In the genomic region with DNA sequence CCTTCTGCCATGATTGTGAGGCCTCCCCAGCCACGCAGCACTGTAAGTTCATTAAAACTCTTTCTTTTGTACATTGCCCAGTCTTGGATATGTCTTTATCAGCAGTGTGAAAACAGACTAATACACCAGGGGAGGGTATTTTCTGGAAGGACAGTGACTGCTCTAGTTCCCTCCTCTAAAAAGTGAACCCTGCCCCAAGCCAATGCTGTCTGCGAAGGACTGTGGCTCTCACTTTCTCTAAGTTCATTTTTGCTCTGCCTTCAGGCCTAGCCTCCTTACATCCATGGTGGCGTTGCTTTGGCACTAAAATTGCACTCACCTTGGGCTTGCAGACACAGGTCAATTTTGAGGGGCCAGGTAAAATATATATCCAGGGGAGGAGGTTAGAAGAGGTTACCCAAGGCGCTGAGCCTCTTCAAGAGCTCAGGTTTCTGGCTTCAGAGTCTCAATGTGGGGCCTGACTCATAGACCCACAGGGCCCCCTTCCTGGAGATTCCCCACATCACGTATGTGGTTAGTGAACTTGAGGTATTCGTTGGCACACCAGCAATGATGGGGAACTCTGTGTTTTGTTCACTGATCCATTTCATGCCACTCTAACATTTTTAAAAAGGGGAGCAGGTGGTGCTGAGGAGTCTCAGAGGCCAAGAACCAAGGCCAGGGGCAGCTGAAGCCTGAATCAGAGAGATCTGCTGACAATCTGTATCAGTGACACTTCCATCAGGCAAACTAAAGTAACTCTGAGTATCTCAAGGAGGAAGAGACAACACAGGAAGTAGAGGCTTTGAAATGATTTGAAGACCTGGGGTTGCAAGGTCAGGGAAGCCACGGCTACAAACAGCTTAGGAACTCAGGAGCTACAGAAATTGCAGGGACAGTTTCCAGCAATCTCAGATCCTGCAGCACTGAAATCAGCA, we compare ENCODE assay signal across 10 cellular contexts.
A peak's percentile ranks its signal among the peaks of the same experiment; 100 is the strongest.
DNase-seq lines count a peak whose midpoint lies in the region; ATAC-seq and TF ChIP-seq lines count a peak whose summit lies in the region.
"Had no signal": no experiment of that assay in that cellular context is flagged by ENCODE, and none has a peak within 500 bp of the region (broad histone marks: within the 10 kb centered on the region; RNA-seq: fewer than 3 reads in every experiment).

No MANE protein-coding gene starts in this region.

- H3K36me3 ChIP-seq in GM06990 (ENCODE audit: control insufficient read depth, insufficient read depth, low read length) (no peaks in the 10 kb centered on the region), esophagus squamous epithelium (no peaks in the 10 kb centered on the region)
- H3K36me3 ChIP-seq: thoracic aorta had no signal

- H3K27me3 ChIP-seq in GM06990 (replicated peaks; ENCODE audit: control insufficient read depth, insufficient read depth, low read length): no peaks in the 10 kb centered on the region
- peaks cover 0 to 38% (median 0%) of the 10 kb centered on the region in 4 donors for H3K27me3 ChIP-seq in esophagus squamous epithelium

- H3K27ac ChIP-seq in esophagus squamous epithelium: no peak overlapping the region
- H3K27ac ChIP-seq: thoracic aorta had no signal

- intact Hi-C loops in esophagus squamous epithelium (cut with DNase I): no loop called here

- TF ChIP-seq CTCF in GM06990 (IDR thresholded peaks at IDR 0.05; ENCODE audit: insufficient read depth, low read length, poor library complexity, severe bottlenecking): no peak
- TF ChIP-seq CTCF in esophagus squamous epithelium (IDR thresholded peaks at IDR 0.05): no peak

- H3K4me3 ChIP-seq in GM06990 (replicated peaks; ENCODE audit: low read depth, low read length) (no peak overlapping the region), esophagus squamous epithelium (no peak overlapping the region)
- H3K4me3 ChIP-seq: lung, thoracic aorta had no signal

- ATAC-seq in HG03469 (IDR thresholded peaks at IDR 0.05; ENCODE audit: unreplicated experiment): peak; percentile 80
- ATAC-seq in GM21528 (IDR thresholded peaks at IDR 0.05; ENCODE audit: low FRiP score, unreplicated experiment): no peak

- 58 to 60% methylated on average over 6 of the region's 7 CpGs for WGBS in esophagus squamous epithelium, 2 donors

- DNase-seq in GM06990 (ENCODE audit: extremely low read depth, insufficient read length) (peak; percentile 10), activated T-cell treated with anti-CD3 and anti-CD28 coated beads for 24 hours (ENCODE audit: low read depth) (peak; percentile 55), esophagus squamous epithelium (lab: John Stamatoyannopoulos, UW) (no peak), NCI-H146 (lab: John Stamatoyannopoulos, UW) (no peak), NCI-H526 (lab: John Stamatoyannopoulos, UW) (no peak)
- DNase-seq in stimulated activated CD4-positive, alpha-beta T cell treated with anti-CD3 and anti-CD28 coated beads, Interleukin-1b, Interleukin-23, amount 100 ng/mL, for 24 hours (ENCODE audit: low read depth in 4 of 4, low spot score in 1 of 4): peak in 3 of 4 experiments; percentile 6 to 41 (median 18)

- H3K4me1 ChIP-seq in esophagus squamous epithelium: no peaks in the 10 kb centered on the region

- H3K9me3 ChIP-seq in esophagus squamous epithelium: no peaks in the 10 kb centered on the region
- H3K9me3 ChIP-seq: thoracic aorta had no signal

- no peak for TF ChIP-seq POLR2A in esophagus squamous epithelium (IDR thresholded peaks at IDR 0.05)

Comparison
In these comparisons a context has a peak if more than half of its experiments do, and no peak if none do; other contexts are left out.
1. DNase-seq: peak in GM06990 (single experiment), activated T-cell treated with anti-CD3 and anti-CD28 coated beads for 24 hours (single experiment) and stimulated activated CD4-positive, alpha-beta T cell treated with anti-CD3 and anti-CD28 coated beads, Interleukin-1b, Interleukin-23, amount 100 ng/mL, for 24 hours (3 of 4); none in esophagus squamous epithelium (single experiment), NCI-H146 (single experiment) and NCI-H526 (0 of 2).